In genomic region chr1:213194383-213194782, GRCh38 we compare ENCODE assay signal across 28 cellular contexts.
"Had no signal": no experiment of that assay in that cellular context is flagged by ENCODE, and none has a peak within 500 bp of the region (broad histone marks: within the 10 kb centered on the region; RNA-seq: fewer than 3 reads in every experiment).

No MANE protein-coding gene starts in this region.

- H3K27ac ChIP-seq: SJCRH30, SK-N-MC had no signal

- FAIRE-seq: bronchial epithelial cell, TTC549 had no signal

- H3K4me1 Mint-ChIP-seq: activated CD4-positive, alpha-beta T cell treated with anti-CD3 and anti-CD28 coated beads for 36 hours; activated naive CD4-positive, alpha-beta T cell treated with anti-CD3 and anti-CD28 coated beads, Interleukin-2, amount 50 U/mL, for 24 hours; brain had no signal

- H3K4me1 ChIP-seq: SJCRH30 had no signal

- H3K27me3 ChIP-seq: SJCRH30 had no signal

- H3K4me3 Mint-ChIP-seq: activated CD4-positive, alpha-beta T cell treated with anti-CD3 and anti-CD28 coated beads for 36 hours; activated CD4-positive, alpha-beta T cell treated with anti-CD3 and anti-CD28 coated beads, Interleukin-2, amount 10 ng/mL, durations not matched to agents 7 days and 5 days; activated CD8-positive, alpha-beta T cell treated with anti-CD3 and anti-CD28 coated beads, Interleukin-2, amount 10 ng/mL, durations not matched to agents 7 days and 5 days; activated naive CD4-positive, alpha-beta T cell treated with anti-CD3 and anti-CD28 coated beads, Interleukin-2, amount 50 U/mL, for 24 hours; activated T-cell treated with anti-CD3 and anti-CD28 coated beads, Interleukin-2, amount 50 U/mL, for 24 hours; brain had no signal

- H3K4me3 ChIP-seq: SJCRH30, SK-N-MC had no signal

- ATAC-seq: activated CD4-positive, alpha-beta T cell treated with anti-CD3 and anti-CD28 coated beads for 36 hours; activated CD4-positive, CD25-positive, alpha-beta regulatory T cell treated with anti-CD3 and anti-CD28 coated beads, Interleukin-2, amount 50 U/mL, for 24 hours; activated CD8-positive, alpha-beta T cell treated with anti-CD3 and anti-CD28 coated beads, Interleukin-2, amount 10 ng/mL, durations not matched to agents 7 days and 5 days; Panc1 had no signal

- H3K27me3 Mint-ChIP-seq: activated CD4-positive, alpha-beta T cell treated with anti-CD3 and anti-CD28 coated beads for 36 hours; activated CD4-positive, alpha-beta T cell treated with anti-CD3 and anti-CD28 coated beads, Interleukin-2, amount 10 ng/mL, durations not matched to agents 7 days and 5 days; activated naive CD4-positive, alpha-beta T cell treated with anti-CD3 and anti-CD28 coated beads, Interleukin-2, amount 50 U/mL, for 24 hours; activated T-cell treated with anti-CD3 and anti-CD28 coated beads, Interleukin-2, amount 50 U/mL, for 24 hours; brain had no signal

- H3K9me3 ChIP-seq: SJCRH30 had no signal

- H3K27ac Mint-ChIP-seq: activated CD4-positive, alpha-beta T cell treated with anti-CD3 and anti-CD28 coated beads for 36 hours; activated CD4-positive, alpha-beta T cell treated with anti-CD3 and anti-CD28 coated beads, Interleukin-2, amount 10 ng/mL, durations not matched to agents 7 days and 5 days; activated CD8-positive, alpha-beta T cell treated with anti-CD3 and anti-CD28 coated beads, Interleukin-2, amount 10 ng/mL, durations not matched to agents 7 days and 5 days; activated naive CD4-positive, alpha-beta T cell treated with anti-CD3 and anti-CD28 coated beads, Interleukin-2, amount 50 U/mL, for 24 hours; activated T-cell treated with anti-CD3 and anti-CD28 coated beads, Interleukin-2, amount 50 U/mL, for 24 hours; activated T-helper 2 cell treated with anti-CD3 and anti-CD28 coated beads, Interferon-gamma antibody, Interleukin-2, Interleukin-4, amounts not matched to agents 10 μg/mL and 5 μg/mL and 100 μg/mL, durations not matched to agents 14 hours and 24 hours and 36 hours; brain had no signal

- DNase-seq: activated CD4-positive, alpha-beta T cell treated with anti-CD3 and anti-CD28 coated beads for 36 hours; activated CD4-positive, alpha-beta T cell treated with anti-CD3 and anti-CD28 coated beads, Interleukin-2, amount 10 ng/mL, durations not matched to agents 7 days and 5 days; activated CD4-positive, alpha-beta T cell treated with anti-CD3 and anti-CD28 coated beads, Interleukin-2, amount 50 U/mL, for 48 hours; activated CD8-positive, alpha-beta T cell treated with anti-CD3 and anti-CD28 coated beads, Interleukin-2, amount 10 ng/mL, durations not matched to agents 7 days and 5 days; activated gamma-delta T cell; activated naive CD4-positive, alpha-beta T cell treated with Interleukin-2 at 50 U/mL for 16 hours; activated T-cell treated with anti-CD3 and anti-CD28 coated beads, Interleukin-2, amount 50 U/mL, for 24 hours; anterior cingulate cortex; caudate nucleus; cerebellar nuclear complex; NCI-H1048; NCI-H1105 treated with DMSO at 0.1 percent for 48 hours; NCI-H1436; NCI-H187; NCI-H2029 treated with DMSO at 0.1 percent for 48 hours; NCI-H2107; NCI-H226; NCI-H446 treated with DMSO at 0.1 percent for 48 hours; SHP77; SJCRH30 had no signal
